In the genomic region with DNA sequence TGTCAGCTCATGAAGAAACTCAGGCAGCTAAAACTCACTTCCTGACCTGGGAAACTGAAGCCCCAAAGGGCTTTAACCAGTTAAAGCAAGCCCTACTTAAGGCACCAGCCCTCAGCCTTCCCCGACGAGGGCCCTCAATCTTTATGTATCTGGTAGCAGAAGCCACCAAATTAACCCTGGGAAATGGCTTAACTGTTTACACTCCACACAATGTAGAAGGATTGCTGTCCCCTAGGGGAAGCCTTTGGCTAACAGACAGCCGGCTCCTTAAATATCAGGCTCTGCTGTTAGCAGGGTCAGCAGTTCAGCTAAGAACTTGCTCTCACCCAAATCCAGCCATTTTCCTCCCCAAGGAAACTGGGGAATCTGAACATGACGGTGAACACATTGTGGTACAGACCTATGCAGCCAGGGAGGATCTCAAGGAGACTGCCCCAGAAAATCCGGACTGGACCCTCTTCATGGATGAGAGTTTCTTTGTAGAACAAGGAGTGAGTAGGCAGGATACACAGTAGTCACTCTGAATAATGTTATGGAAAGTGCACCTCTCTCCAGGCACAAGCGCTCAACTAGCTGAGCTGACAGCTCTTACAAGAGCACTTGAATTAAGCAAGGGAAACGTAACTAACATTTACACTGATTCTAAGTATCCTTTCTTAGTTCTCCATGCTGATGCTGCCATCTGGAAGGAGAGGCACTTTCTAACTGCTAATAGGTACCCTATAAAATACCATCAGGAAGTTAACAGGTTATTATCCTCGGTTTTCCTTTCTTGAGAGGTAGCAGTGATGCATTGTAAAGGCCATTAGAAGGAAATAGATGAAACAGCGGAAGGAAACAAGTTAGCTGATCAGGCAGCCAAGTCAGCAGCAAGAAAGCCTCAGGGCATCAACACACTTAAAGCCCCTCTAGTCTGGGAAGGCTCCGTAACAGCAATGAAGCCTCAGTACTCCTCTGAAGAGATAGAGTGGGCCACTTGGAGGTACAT, we compare ENCODE assay signal across 1 cellular context.
TF ChIP-seq lines count a peak whose summit lies in the region.

No MANE protein-coding gene starts in this region.

TF ChIP-seq in GM23338, 12 proteins besides CTCF, POLR2A, EP300 and RAD21 (continued from another document):
- TF ChIP-seq, protein P1, sequence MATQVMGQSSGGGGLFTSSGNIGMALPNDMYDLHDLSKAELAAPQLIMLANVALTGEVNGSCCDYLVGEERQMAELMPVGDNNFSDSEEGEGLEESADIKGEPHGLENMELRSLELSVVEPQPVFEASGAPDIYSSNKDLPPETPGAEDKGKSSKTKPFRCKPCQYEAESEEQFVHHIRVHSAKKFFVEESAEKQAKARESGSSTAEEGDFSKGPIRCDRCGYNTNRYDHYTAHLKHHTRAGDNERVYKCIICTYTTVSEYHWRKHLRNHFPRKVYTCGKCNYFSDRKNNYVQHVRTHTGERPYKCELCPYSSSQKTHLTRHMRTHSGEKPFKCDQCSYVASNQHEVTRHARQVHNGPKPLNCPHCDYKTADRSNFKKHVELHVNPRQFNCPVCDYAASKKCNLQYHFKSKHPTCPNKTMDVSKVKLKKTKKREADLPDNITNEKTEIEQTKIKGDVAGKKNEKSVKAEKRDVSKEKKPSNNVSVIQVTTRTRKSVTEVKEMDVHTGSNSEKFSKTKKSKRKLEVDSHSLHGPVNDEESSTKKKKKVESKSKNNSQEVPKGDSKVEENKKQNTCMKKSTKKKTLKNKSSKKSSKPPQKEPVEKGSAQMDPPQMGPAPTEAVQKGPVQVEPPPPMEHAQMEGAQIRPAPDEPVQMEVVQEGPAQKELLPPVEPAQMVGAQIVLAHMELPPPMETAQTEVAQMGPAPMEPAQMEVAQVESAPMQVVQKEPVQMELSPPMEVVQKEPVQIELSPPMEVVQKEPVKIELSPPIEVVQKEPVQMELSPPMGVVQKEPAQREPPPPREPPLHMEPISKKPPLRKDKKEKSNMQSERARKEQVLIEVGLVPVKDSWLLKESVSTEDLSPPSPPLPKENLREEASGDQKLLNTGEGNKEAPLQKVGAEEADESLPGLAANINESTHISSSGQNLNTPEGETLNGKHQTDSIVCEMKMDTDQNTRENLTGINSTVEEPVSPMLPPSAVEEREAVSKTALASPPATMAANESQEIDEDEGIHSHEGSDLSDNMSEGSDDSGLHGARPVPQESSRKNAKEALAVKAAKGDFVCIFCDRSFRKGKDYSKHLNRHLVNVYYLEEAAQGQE (IDR thresholded peaks at IDR 0.05; ENCODE audit: unreplicated experiment) = no peak
